1 cellular context compared by ENCODE assay signal in the genomic region with DNA sequence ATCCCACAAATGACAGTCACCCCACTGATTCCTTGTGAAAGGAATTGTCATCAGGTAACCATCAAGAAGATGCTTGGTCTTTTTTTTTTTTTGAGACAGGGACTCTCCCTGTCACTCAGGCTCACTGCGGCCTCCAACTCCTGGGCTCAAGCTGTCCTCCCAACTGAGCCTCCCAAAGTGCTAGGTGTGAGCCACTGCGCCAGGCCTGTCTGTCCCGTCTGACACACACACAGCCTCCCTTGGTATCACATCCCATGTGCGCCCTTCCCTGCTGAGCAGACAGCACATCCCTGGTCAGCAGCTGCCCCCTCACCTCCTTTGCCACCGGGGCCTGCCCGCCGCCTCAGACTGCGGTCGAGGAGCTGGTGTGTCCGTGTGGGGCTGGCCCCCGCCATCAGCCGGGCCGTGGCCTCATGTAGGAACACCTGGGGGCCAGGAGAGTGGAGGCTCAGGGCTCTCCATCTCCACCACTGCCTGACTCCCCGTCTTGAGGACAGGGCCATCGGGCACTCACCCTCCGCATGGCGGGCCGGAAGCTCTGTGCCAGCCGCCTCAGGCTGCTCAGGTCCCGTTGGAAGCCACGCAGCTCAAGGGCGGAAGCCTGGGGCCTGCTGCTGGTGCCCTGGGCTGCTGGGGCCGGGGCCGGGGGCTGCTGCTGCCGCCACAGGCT.
TF ChIP-seq lines count a peak whose summit lies in the region.

No MANE protein-coding gene starts in this region.

TF ChIP-seq in HCT116, 20 proteins besides CTCF, POLR2A, EP300 and RAD21 (continued from another document):
- TF ChIP-seq ZBTB33 (IDR thresholded peaks at IDR 0.05; ENCODE audit: extremely low read depth, insufficient replicate concordance, low read length) (no peak), ELF1 (IDR thresholded peaks at IDR 0.05; ENCODE audit: borderline replicate concordance, low read depth) (no peak), CEBPB (IDR thresholded peaks at IDR 0.05; ENCODE audit: low read depth) (no peak), SP1 (IDR thresholded peaks at IDR 0.05; ENCODE audit: low read depth) (no peak), SIN3A (IDR thresholded peaks at IDR 0.05; ENCODE audit: low read depth) (no peak), REST (IDR thresholded peaks at IDR 0.05; ENCODE audit: low read depth) (no peak)
- TF ChIP-seq, protein P1, sequence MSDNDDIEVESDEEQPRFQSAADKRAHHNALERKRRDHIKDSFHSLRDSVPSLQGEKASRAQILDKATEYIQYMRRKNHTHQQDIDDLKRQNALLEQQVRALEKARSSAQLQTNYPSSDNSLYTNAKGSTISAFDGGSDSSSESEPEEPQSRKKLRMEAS (IDR thresholded peaks at IDR 0.05), result no peak
